21 cellular contexts compared by ENCODE assay signal in genomic region chr12:10708862-10709261, GRCh38. TPM values are rescaled to one million over a fixed set of nuclear protein-coding genes. Genes with fewer than 3 reads are reported as not detected.
DNase-seq lines count a peak whose midpoint lies in the region; ATAC-seq, FAIRE-seq and TF ChIP-seq lines count a peak whose summit lies in the region.
"Had no signal": no experiment of that assay in that cellular context is flagged by ENCODE, and none has a peak within 500 bp of the region (broad histone marks: within the 10 kb centered on the region; RNA-seq: fewer than 3 reads in every experiment).

No MANE protein-coding gene starts in this region.

- TF ChIP-seq POLR2A in A549 (IDR thresholded peaks at IDR 0.05; ENCODE audit: low read length): no peak

- TF ChIP-seq EP300 in A549 (IDR thresholded peaks at IDR 0.05): no peak

- H3F3A ChIP-seq in smooth muscle cell (ENCODE audit: low read depth): no peaks in the 10 kb centered on the region

- intact Hi-C loops in OCI-LY7 (cut with micrococcal nuclease; ENCODE audit: unreplicated experiment) (no loop called here), left ventricle myocardium inferior (cut with micrococcal nuclease) (no loop called here), psoas muscle (cut with DNase I) (no loop called here), left lung (cut with DNase I) (no loop called here)

- BruUV-seq in OCI-LY7 (replicated peaks; lab: Mats Ljungman, UMichigan): no TSS peak

- H4K20me1 ChIP-seq in OCI-LY7 (ENCODE audit: insufficient read depth, low read length) (no peaks in the 10 kb centered on the region), smooth muscle cell (ENCODE audit: low read depth) (peaks cover 92% of the 10 kb centered on the region)

- 94% methylated on average over 4 of the region's 4 CpGs for WGBS in A549 (ENCODE audit: missing lambda C conversion rate)
- 23 to 42% (median 25%) methylated on average over 4 of the region's 4 CpGs for WGBS in psoas muscle, 3 donors
- 90% methylated on average over 4 of the region's 4 CpGs for whole genome bisulfite sequencing in smooth muscle cell (ENCODE audit: low lambda C conversion rate)

- no peak overlapping the region for H3K27ac ChIP-seq in A549
- H3K27ac ChIP-seq in OCI-LY7 (ENCODE audit: low read depth, low read length, poor library complexity, severe bottlenecking): no peak overlapping the region
- peak overlapping the region; percentile 78 for H3K27ac ChIP-seq in left ventricle myocardium inferior (replicated peaks)
- peak overlapping the region; percentile 98 for H3K27ac ChIP-seq in psoas muscle
- H3K27ac ChIP-seq in smooth muscle cell (ENCODE audit: low read depth): no peak overlapping the region
- no peak overlapping the region for H3K27ac ChIP-seq in left lung

- H3K9ac ChIP-seq in smooth muscle cell (ENCODE audit: low read depth): no peak overlapping the region
- H3K9ac ChIP-seq: SK-N-SH had no signal

- FAIRE-seq in A549 (lab: Jason Lieb, UNC): no peak
- FAIRE-seq: GM12878 had no signal

- H3K4me3 ChIP-seq in A549: no peak overlapping the region
- no peak overlapping the region for H3K4me3 ChIP-seq in OCI-LY7 (ENCODE audit: low read depth, low read length, poor library complexity, severe bottlenecking)
- H3K4me3 ChIP-seq in left ventricle myocardium inferior: no peak overlapping the region
- peak overlapping the region; percentile 94 for H3K4me3 ChIP-seq in psoas muscle
- no peak overlapping the region for H3K4me3 ChIP-seq in smooth muscle cell
- H3K4me3 ChIP-seq in left lung: no peak overlapping the region
- H3K4me3 ChIP-seq: GM12878 had no signal

- no peaks in the 10 kb centered on the region for H3K79me2 ChIP-seq in OCI-LY7 (ENCODE audit: insufficient read depth, low read depth, low read length)
- peaks cover 77% of the 10 kb centered on the region for H3K79me2 ChIP-seq in smooth muscle cell (ENCODE audit: low read depth)

- no peak for TF ChIP-seq RAD21 in A549 (conservative IDR thresholded peaks at IDR 0.05 in 1 of 2, IDR thresholded peaks at IDR 0.05 in 1 of 2)

- CTCF ChIA-PET in A549 (lab: Yijun Ruan, JAX) (interaction anchor here (1.5 kb wide), 1 partner anchor 41 kb away, joined by 7 read pairs; no protein-coding TSS in a partner anchor), OCI-LY7 (lab: Charles Lee; ENCODE audit: unreplicated experiment) (no interaction called here)

- POLR2A ChIA-PET in A549 (lab: Yijun Ruan, JAX) (no interaction called here), OCI-LY7 (lab: Charles Lee) (interaction anchor here (0.7 to 0.9 kb wide), 2 partner anchors 9 to 18 kb away, joined by 3 read pairs; no protein-coding TSS in a partner anchor)

- DNase-seq in A549 (ENCODE audit: low read depth in 1 of 2, low spot score in 1 of 2) (no peak), OCI-LY7 (ENCODE audit: low spot score) (peak; percentile 4), left ventricle myocardium inferior (no peak), psoas muscle (no peak), smooth muscle cell (lab: John Stamatoyannopoulos, UW; ENCODE audit: unreplicated experiment) (no peak), GM13977 (ENCODE audit: low spot score) (no peak), kidney tubule cell (ENCODE audit: low spot score) (no peak), left lung (no peak)
- DNase-seq: 8988T, C1 segment of cervical spinal cord, DMS 273 treated with DMSO at 0.1 percent for 48 hours, GDM1, GOT3, KBM-7, NCI-H1436 treated with DMSO at 0.1 percent for 48 hours, NCI-H2081 treated with DMSO at 0.1 percent for 48 hours, NCI-H510A, NCI-H774, SK-N-SH had no signal

- ATAC-seq in A549 (no peak), psoas muscle (peak; percentile 74 to 85 (median 80)), left lung (no peak)
- ATAC-seq: GM12878, Panc1 had no signal

- no peaks in the 10 kb centered on the region for H3K4me1 ChIP-seq in A549
- no peaks in the 10 kb centered on the region for H3K4me1 ChIP-seq in OCI-LY7 (ENCODE audit: insufficient read depth, low read length, poor library complexity, severe bottlenecking)
- H3K4me1 ChIP-seq in left ventricle myocardium inferior: peaks cover 54% of the 10 kb centered on the region
- H3K4me1 ChIP-seq in psoas muscle: peaks cover 96% of the 10 kb centered on the region
- H3K4me1 ChIP-seq in smooth muscle cell (ENCODE audit: low read depth): no peaks in the 10 kb centered on the region
- H3K4me1 ChIP-seq in left lung: no peaks in the 10 kb centered on the region

- no peaks in the 10 kb centered on the region for H3K9me2 ChIP-seq in OCI-LY7 (ENCODE audit: insufficient read depth, low read length)
- H3K9me2 ChIP-seq: SK-N-SH had no signal

- H3K36me3 ChIP-seq in OCI-LY7 (ENCODE audit: insufficient read depth, low read length) (peaks cover 93% of the 10 kb centered on the region), left ventricle myocardium inferior (peaks cover 92% of the 10 kb centered on the region), psoas muscle (ENCODE audit: insufficient read depth in 1 of 2, low read depth in 1 of 2) (peaks cover 15 to 100% of the 10 kb centered on the region in 2 donors), smooth muscle cell (ENCODE audit: low read depth) (peaks cover 47% of the 10 kb centered on the region), left lung (peaks cover 0 to 95% of the 10 kb centered on the region in 2 donors)

- H3K9me3 ChIP-seq in A549 (no peaks in the 10 kb centered on the region), OCI-LY7 (ENCODE audit: low read length) (no peaks in the 10 kb centered on the region), left ventricle myocardium inferior (replicated peaks) (no peaks in the 10 kb centered on the region), psoas muscle (no peaks in the 10 kb centered on the region), smooth muscle cell (replicated peaks; ENCODE audit: low read depth) (no peaks in the 10 kb centered on the region), left lung (no peaks in the 10 kb centered on the region)
- H3K9me3 ChIP-seq: SK-N-SH had no signal

- TF ChIP-seq CTCF in A549 (IDR thresholded peaks at IDR 0.05): no peak
- TF ChIP-seq CTCF in OCI-LY7 (conservative IDR thresholded peaks at IDR 0.05; ENCODE audit: low read length): no peak
- TF ChIP-seq CTCF in left ventricle myocardium inferior (IDR thresholded peaks at IDR 0.05; ENCODE audit: borderline replicate concordance): no peak
- TF ChIP-seq CTCF in psoas muscle (IDR thresholded peaks at IDR 0.05): no peak
- no peak for TF ChIP-seq CTCF in smooth muscle cell (IDR thresholded peaks at IDR 0.05; ENCODE audit: borderline replicate concordance, insufficient read depth, poor library complexity, severe bottlenecking)
- no peak for TF ChIP-seq CTCF in GM13977 (IDR thresholded peaks at IDR 0.05; ENCODE audit: extremely low read depth, insufficient read depth, missing control alignments)
- TF ChIP-seq CTCF in left lung (IDR thresholded peaks at IDR 0.05): no peak

- H3K4me2 ChIP-seq in A549: no peak overlapping the region
- H3K4me2 ChIP-seq in OCI-LY7 (ENCODE audit: low read length): no peak overlapping the region
- no peak overlapping the region for H3K4me2 ChIP-seq in smooth muscle cell
- H3K4me2 ChIP-seq: SK-N-SH had no signal

- H3K27me3 ChIP-seq in left ventricle myocardium inferior (ENCODE audit: low read depth) (no peaks in the 10 kb centered on the region), psoas muscle (ENCODE audit: insufficient read depth in 3 of 3, low read length in 2 of 3) (no peaks in the 10 kb centered on the region), smooth muscle cell (ENCODE audit: low read depth) (no peaks in the 10 kb centered on the region), left lung (no peaks in the 10 kb centered on the region)

- in situ Hi-C loops in GM13977 (cut with MboI; ENCODE audit: low pct_unique_long_range_greater_than_20kb, low sequenced_read_pairs, unreplicated experiment): no loop called here

- H2AFZ ChIP-seq in OCI-LY7 (ENCODE audit: low read length) (no peak overlapping the region), smooth muscle cell (ENCODE audit: low read depth) (no peak overlapping the region)

TF ChIP-seq in A549, 52 proteins besides CTCF, POLR2A, EP300 and RAD21:
- TF ChIP-seq KDM1A (IDR thresholded peaks at IDR 0.05; ENCODE audit: low read depth) (no peak), FOSB (CRISPR knock-in tag; IDR thresholded peaks at IDR 0.05) (0 out of 2 replicates have a peak, but pooled peaks have one; percentile 33), RFX5 (IDR thresholded peaks at IDR 0.05) (no peak), MAFK (IDR thresholded peaks at IDR 0.05; ENCODE audit: partially characterized antibody) (no peak)

RNA-seq across cellular contexts. Expression of gene YBX3, which starts 14.3 kb away (rescaled TPM):
- polyA plus RNA-seq in A549 (2011; rRNA removed): 136 and 150 TPM in 2 replicates
- polyA plus RNA-seq in A549 (2012; cell fraction: cytosol; rRNA removed): 228 and 245 TPM in 2 replicates
- polyA plus RNA-seq in A549 (2012; cell fraction: nucleus; rRNA removed): 335 and 339 TPM in 2 replicates
- polyA plus RNA-seq in A549 (2017; fragmentation: RNase III; extraction: RNeasy Plus Mini Kit Qiagen cat#74134 plus additional on column Dnase treatment): 140 to 176 TPM (median 146 TPM) in 3 replicates
- 181 and 191 TPM in 2 replicates for polyA minus RNA-seq in A549 (2011; rRNA and poly(A)+ RNA removed)
- 70.7 and 97.5 TPM in 2 replicates for total RNA-seq in OCI-LY7 (2014; rRNA removed; shearing (Covaris generic))
- 220 and 223 TPM in 2 replicates for total RNA-seq in OCI-LY7 (2022)
- total RNA-seq in left ventricle myocardium inferior: 903 TPM
- total RNA-seq in psoas muscle: 1,000 to 10,000 TPM; 3,022 to 5,174 (median 4,517) TPM
- polyA plus RNA-seq in psoas muscle: 1,000 to 10,000 TPM; 2,735 to 6,125 (median 4,885) TPM
- total RNA-seq in smooth muscle cell: 93.5 and 129 TPM in 2 replicates
- polyA plus RNA-seq in smooth muscle cell: 188 and 237 TPM in 2 replicates
- 100 to 1,000 TPM; 195 to 285 TPM for total RNA-seq in left lung

RNA-seq across cellular contexts. Expression of gene STYK1, which starts 35.0 kb away (rescaled TPM):
- polyA plus RNA-seq in A549 (2011; rRNA removed) (0.46 and 0.56 TPM in 2 replicates), A549 (2017; fragmentation: RNase III; extraction: RNeasy Plus Mini Kit Qiagen cat#74134 plus additional on column Dnase treatment) (0.21 to 0.54 TPM (median 0.32 TPM) in 3 replicates), psoas muscle (under 1 TPM in 2 of 3 donors, not detected in 1; 0.03 to 0.29 TPM), smooth muscle cell (0.24 and 0.30 TPM in 2 replicates)
- 0.07 and 0.16 TPM in 2 replicates for polyA plus RNA-seq in A549 (2012; cell fraction: cytosol; rRNA removed)
- 0.10 and 0.23 TPM in 2 replicates for polyA plus RNA-seq in A549 (2012; cell fraction: nucleus; rRNA removed)
- 0.50 TPM in 1 of 2 replicates, not detected in the other for polyA minus RNA-seq in A549 (2011; rRNA and poly(A)+ RNA removed)
- total RNA-seq in OCI-LY7 (2014; rRNA removed; shearing (Covaris generic)): not detected in 2 replicates
- total RNA-seq in OCI-LY7 (2022) (0.11 TPM in 1 of 2 replicates, not detected in the other), left ventricle myocardium inferior (not detected), psoas muscle (under 1 TPM in 3 of 4 donors, not detected in 1; 0.06 to 0.18 (median 0.09) TPM), smooth muscle cell (0.85 and 1.2 TPM in 2 replicates), left lung (1 to 10 TPM; 1.4 to 1.9 TPM)
- polyA plus RNA-seq: SK-N-SH had no signal

Comparison
In these comparisons a context has a peak if more than half of its experiments do, and no peak if none do; other contexts are left out.
1. ATAC-seq: peak in psoas muscle (4 of 4); none in A549 (0 of 2) and left lung (single experiment).
2. H3K27ac ChIP-seq: peak in left ventricle myocardium inferior (single experiment) and psoas muscle (single experiment); none in A549 (0 of 2), OCI-LY7 (single experiment), smooth muscle cell (single experiment) and left lung (0 of 2).